Comparison of ENCODE assay signal across 14 cellular contexts in the genomic region with DNA sequence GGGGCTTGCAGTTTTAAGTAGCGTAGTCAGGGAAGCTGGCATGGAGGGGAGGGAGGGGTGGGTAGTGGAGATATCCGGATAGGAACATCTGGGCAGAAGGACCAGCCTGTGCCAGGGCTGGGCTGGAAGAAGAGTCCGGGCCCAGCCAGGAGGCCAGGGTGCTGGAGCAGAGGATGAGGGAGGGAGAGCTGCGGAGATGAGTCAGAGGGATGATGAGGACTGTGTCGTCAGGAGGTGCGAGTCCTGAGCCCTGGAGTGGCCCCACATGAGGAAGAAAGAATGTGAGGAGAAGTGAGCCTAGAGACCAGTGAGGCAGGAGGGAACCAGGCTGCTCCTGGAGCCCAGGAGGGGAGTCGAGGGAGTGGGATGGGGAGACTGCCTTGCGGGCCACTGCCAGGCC.
DNase-seq lines count a peak whose midpoint lies in the region; ATAC-seq, FAIRE-seq and TF ChIP-seq lines count a peak whose summit lies in the region.
"Had no signal": no experiment of that assay in that cellular context is flagged by ENCODE, and none has a peak within 500 bp of the region (broad histone marks: within the 10 kb centered on the region; RNA-seq: fewer than 3 reads in every experiment).

No MANE protein-coding gene starts in this region.

- H3K27me3 Mint-ChIP-seq in HFFc6 (ENCODE audit: insufficient read depth): peaks cover 4% of the 10 kb centered on the region; the same call in 1 of the 2 replicates
- no peaks in the 10 kb centered on the region for H3K27me3 Mint-ChIP-seq in activated T-helper 17 cell treated with anti-CD3 and anti-CD28 coated beads, Interleukin-2, amount 50 U/mL, for 72 hours
- H3K27me3 Mint-ChIP-seq in activated CD4-positive, alpha-beta T cell treated with anti-CD3 and anti-CD28 coated beads for 36 hours: no peaks in the 10 kb centered on the region
- H3K27me3 Mint-ChIP-seq: B cell had no signal

- H2BK12ac ChIP-seq in mesenchymal stem cell (ENCODE audit: low read length in 2 of 2): no peak overlapping the region

- H3K4me3 ChIP-seq in A549 (no peak overlapping the region), mesenchymal stem cell (ENCODE audit: insufficient read depth in 1 of 2, low read depth in 1 of 2, low read length in 2 of 2) (no peak overlapping the region)
- H3K4me3 ChIP-seq: cardiac muscle cell, upper lobe of left lung had no signal

- H2AK5ac ChIP-seq in mesenchymal stem cell (ENCODE audit: low read length, severe bottlenecking): peak overlapping the region; percentile 51

- 44% methylated on average over 8 of the region's 8 CpGs for WGBS in A549 (ENCODE audit: missing lambda C conversion rate)
- 32% methylated on average over 8 of the region's 8 CpGs for WGBS in mesenchymal stem cell

- POLR2A ChIA-PET in A549 (lab: Yijun Ruan, JAX): no interaction called here
- POLR2A ChIA-PET in activated CD4-positive, alpha-beta T cell treated with anti-CD3 and anti-CD28 coated beads for 36 hours (lab: Charles Lee): interaction anchor here (0.6 kb wide), 1 partner anchor 566 kb away, joined by 3 read pairs; no protein-coding TSS in a partner anchor

- DNase-seq in A549 (ENCODE audit: low read depth in 1 of 2, low spot score in 1 of 2) (peak; percentile 39 to 45), HFFc6 (peak; percentile 78), astrocyte of the hippocampus (ENCODE audit: low read depth, low spot score) (peak; percentile 72), mesenchymal stem cell (peak; percentile 82)
- no peak for DNase-seq in activated CD4-positive, alpha-beta T cell treated with anti-CD3 and anti-CD28 coated beads for 36 hours
- DNase-seq: activated CD8-positive, alpha-beta memory T cell treated with anti-CD3 and anti-CD28 coated beads, Interleukin-2, amount 50 U/mL, for 4 hours; NCI-H1694; upper lobe of left lung had no signal

- TF ChIP-seq EP300 in A549 (IDR thresholded peaks at IDR 0.05): peak in 1 of 2 experiments; percentile 29; a peak in 1 of 5 replicates

- intact Hi-C loops in activated CD4-positive, alpha-beta T cell treated with anti-CD3 and anti-CD28 coated beads for 36 hours (cut with DNase I, micrococcal nuclease): no loop called here

- H2BK120ac ChIP-seq in mesenchymal stem cell (ENCODE audit: low read depth, low read length): peak overlapping the region; percentile 55

- peak overlapping the region; percentile 45 for H4K8ac ChIP-seq in mesenchymal stem cell (ENCODE audit: low read length)

- no peak for TF ChIP-seq POLR2A in A549 (IDR thresholded peaks at IDR 0.05; ENCODE audit: low read length)

- H3K27me3 ChIP-seq in mesenchymal stem cell (ENCODE audit: control insufficient read depth in 1 of 2, insufficient read depth in 1 of 2, low read length in 2 of 2): no peaks in the 10 kb centered on the region
- H3K27me3 ChIP-seq: cardiac muscle cell, upper lobe of left lung had no signal

- peak overlapping the region; percentile 53 for H2BK15ac ChIP-seq in mesenchymal stem cell (ENCODE audit: low read depth, poor library complexity, severe bottlenecking)

- H3K4me2 ChIP-seq in A549: peak overlapping the region; percentile 72
- H3K4me2 ChIP-seq in mesenchymal stem cell (ENCODE audit: low read length, poor library complexity, severe bottlenecking): no peak overlapping the region

- H3K79me1 ChIP-seq in mesenchymal stem cell (replicated peaks; ENCODE audit: low read length, poor library complexity, severe bottlenecking): peaks cover 20% of the 10 kb centered on the region

- H3K9me3 ChIP-seq in A549: no peaks in the 10 kb centered on the region
- no peaks in the 10 kb centered on the region for H3K9me3 ChIP-seq in mesenchymal stem cell (ENCODE audit: control insufficient read depth, low read length)
- H3K9me3 ChIP-seq: upper lobe of left lung had no signal

- peak overlapping the region in 1 of 2 experiments; percentile 38 for H3K14ac ChIP-seq in mesenchymal stem cell (ENCODE audit: low read length in 2 of 2)

- H2BK5ac ChIP-seq in mesenchymal stem cell (ENCODE audit: low read depth, low read length, poor library complexity, severe bottlenecking): no peak overlapping the region

- H3K18ac ChIP-seq in mesenchymal stem cell (ENCODE audit: low read depth in 1 of 2, low read length in 2 of 2): peak overlapping the region in 1 of 2 experiments; percentile 29

- H3K9ac ChIP-seq in mesenchymal stem cell (ENCODE audit: low read length): no peak overlapping the region

- peak overlapping the region; percentile 98 for H3K27ac Mint-ChIP-seq in HFFc6
- no peak overlapping the region for H3K27ac Mint-ChIP-seq in activated T-helper 17 cell treated with anti-CD3 and anti-CD28 coated beads, Interleukin-2, amount 50 U/mL, for 72 hours
- H3K27ac Mint-ChIP-seq in activated CD4-positive, alpha-beta T cell treated with anti-CD3 and anti-CD28 coated beads for 36 hours: no peak overlapping the region
- H3K27ac Mint-ChIP-seq: B cell had no signal

- peaks cover 17 to 22% of the 10 kb centered on the region in 2 experiments for H3K36me3 ChIP-seq in mesenchymal stem cell (ENCODE audit: control insufficient read depth in 1 of 2, insufficient read depth in 2 of 2, low read depth in 1 of 2, low read length in 2 of 2)
- H3K36me3 ChIP-seq: cardiac muscle cell had no signal

- peak overlapping the region in 1 of 2 experiments; percentile 20 for H3K4ac ChIP-seq in mesenchymal stem cell (ENCODE audit: low read depth in 1 of 2, low read length in 2 of 2)

- no peak for TF ChIP-seq RAD21 in A549 (conservative IDR thresholded peaks at IDR 0.05 in 1 of 2, IDR thresholded peaks at IDR 0.05 in 1 of 2)

- ATAC-seq in A549 (peak; percentile 73 to 75), HG03432 (IDR thresholded peaks at IDR 0.05; ENCODE audit: unreplicated experiment) (no peak), HG03025 (IDR thresholded peaks at IDR 0.05; ENCODE audit: low FRiP score, unreplicated experiment) (no peak)
- ATAC-seq in activated T-helper 17 cell treated with anti-CD3 and anti-CD28 coated beads, Interleukin-2, amount 50 U/mL, for 72 hours (replicated peaks): no peak
- no peak for ATAC-seq in activated CD4-positive, alpha-beta T cell treated with anti-CD3 and anti-CD28 coated beads for 36 hours

- TF ChIP-seq CTCF in A549 (IDR thresholded peaks at IDR 0.05) (no peak), HFFc6 (IDR thresholded peaks at IDR 0.05) (no peak)

- no peak for FAIRE-seq in A549 (lab: Jason Lieb, UNC)
- FAIRE-seq: frontal cortex had no signal

- H3K4me1 ChIP-seq in A549 (peaks cover 70% of the 10 kb centered on the region), mesenchymal stem cell (ENCODE audit: control insufficient read depth, insufficient read depth, low read depth, low read length) (peaks cover 39% of the 10 kb centered on the region)

- H3K27ac ChIP-seq in A549 (peak overlapping the region; percentile 87 to 94), mesenchymal stem cell (ENCODE audit: low read length, poor library complexity, severe bottlenecking) (peak overlapping the region; percentile 79)
- H3K27ac ChIP-seq: cardiac muscle cell, upper lobe of left lung had no signal

- peak overlapping the region; percentile 86 for H3K4me3 Mint-ChIP-seq in HFFc6
- H3K4me3 Mint-ChIP-seq in activated T-helper 17 cell treated with anti-CD3 and anti-CD28 coated beads, Interleukin-2, amount 50 U/mL, for 72 hours: no peak overlapping the region
- H3K4me3 Mint-ChIP-seq in activated CD4-positive, alpha-beta T cell treated with anti-CD3 and anti-CD28 coated beads for 36 hours: no peak overlapping the region
- H3K4me3 Mint-ChIP-seq: B cell had no signal

- H3K4me1 Mint-ChIP-seq in HFFc6 (ENCODE audit: low read depth): peaks cover 88% of the 10 kb centered on the region
- peaks cover 12% of the 10 kb centered on the region for H3K4me1 Mint-ChIP-seq in activated T-helper 17 cell treated with anti-CD3 and anti-CD28 coated beads, Interleukin-2, amount 50 U/mL, for 72 hours
- H3K4me1 Mint-ChIP-seq in activated CD4-positive, alpha-beta T cell treated with anti-CD3 and anti-CD28 coated beads for 36 hours: no peaks in the 10 kb centered on the region

- no peak overlapping the region for H2AFZ ChIP-seq in mesenchymal stem cell (ENCODE audit: low read depth, low read length)

- peak overlapping the region; percentile 6 for H4K91ac ChIP-seq in mesenchymal stem cell (ENCODE audit: low read length)

- H3K23ac ChIP-seq in mesenchymal stem cell (ENCODE audit: low read length in 2 of 2): no peak overlapping the region

- peaks cover 20% of the 10 kb centered on the region for H3K36me3 Mint-ChIP-seq in HFFc6 (ENCODE audit: low read depth)
- H3K36me3 Mint-ChIP-seq in activated T-helper 17 cell treated with anti-CD3 and anti-CD28 coated beads, Interleukin-2, amount 50 U/mL, for 72 hours (ENCODE audit: low read depth): no peaks in the 10 kb centered on the region
- no peaks in the 10 kb centered on the region for H3K36me3 Mint-ChIP-seq in activated CD4-positive, alpha-beta T cell treated with anti-CD3 and anti-CD28 coated beads for 36 hours (ENCODE audit: low read depth)

- no peaks in the 10 kb centered on the region for H3K9me3 Mint-ChIP-seq in HFFc6
- H3K9me3 Mint-ChIP-seq in activated T-helper 17 cell treated with anti-CD3 and anti-CD28 coated beads, Interleukin-2, amount 50 U/mL, for 72 hours: no peaks in the 10 kb centered on the region
- no peaks in the 10 kb centered on the region for H3K9me3 Mint-ChIP-seq in activated CD4-positive, alpha-beta T cell treated with anti-CD3 and anti-CD28 coated beads for 36 hours (ENCODE audit: low read depth)

- CTCF ChIA-PET in A549 (lab: Yijun Ruan, JAX): interaction anchor here (0.5 to 2.2 kb wide), 7 partner anchors 10 to 590 kb away, joined by 3 to 8 read pairs (median 3); no protein-coding TSS in a partner anchor
- CTCF ChIA-PET in activated CD4-positive, alpha-beta T cell treated with anti-CD3 and anti-CD28 coated beads for 36 hours (lab: Charles Lee): interaction anchor here (0.6 to 1.0 kb wide), 2 partner anchors 14 to 680 kb away, joined by 3 read pairs; no protein-coding TSS in a partner anchor

TF ChIP-seq in A549, 52 proteins besides CTCF, POLR2A, EP300 and RAD21:
- TF ChIP-seq FOSL2 (IDR thresholded peaks at IDR 0.05) (no peak), FOSL2 (CRISPR knock-in tag; IDR thresholded peaks at IDR 0.05) (0 out of 2 replicates have a peak, but pooled peaks have one; percentile 8), HOXA7 (CRISPR knock-in tag; IDR thresholded peaks at IDR 0.05) (no peak)

Comparison
In these comparisons a context has a peak if more than half of its experiments do, and no peak if none do; other contexts are left out.
1. ATAC-seq: peak in A549 (2 of 2); none in HG03432 (single experiment), HG03025 (single experiment), activated T-helper 17 cell treated with anti-CD3 and anti-CD28 coated beads, Interleukin-2, amount 50 U/mL, for 72 hours (single experiment) and activated CD4-positive, alpha-beta T cell treated with anti-CD3 and anti-CD28 coated beads for 36 hours (single experiment).